Comparison of ENCODE assay signal across 8 cellular contexts in the genomic region with DNA sequence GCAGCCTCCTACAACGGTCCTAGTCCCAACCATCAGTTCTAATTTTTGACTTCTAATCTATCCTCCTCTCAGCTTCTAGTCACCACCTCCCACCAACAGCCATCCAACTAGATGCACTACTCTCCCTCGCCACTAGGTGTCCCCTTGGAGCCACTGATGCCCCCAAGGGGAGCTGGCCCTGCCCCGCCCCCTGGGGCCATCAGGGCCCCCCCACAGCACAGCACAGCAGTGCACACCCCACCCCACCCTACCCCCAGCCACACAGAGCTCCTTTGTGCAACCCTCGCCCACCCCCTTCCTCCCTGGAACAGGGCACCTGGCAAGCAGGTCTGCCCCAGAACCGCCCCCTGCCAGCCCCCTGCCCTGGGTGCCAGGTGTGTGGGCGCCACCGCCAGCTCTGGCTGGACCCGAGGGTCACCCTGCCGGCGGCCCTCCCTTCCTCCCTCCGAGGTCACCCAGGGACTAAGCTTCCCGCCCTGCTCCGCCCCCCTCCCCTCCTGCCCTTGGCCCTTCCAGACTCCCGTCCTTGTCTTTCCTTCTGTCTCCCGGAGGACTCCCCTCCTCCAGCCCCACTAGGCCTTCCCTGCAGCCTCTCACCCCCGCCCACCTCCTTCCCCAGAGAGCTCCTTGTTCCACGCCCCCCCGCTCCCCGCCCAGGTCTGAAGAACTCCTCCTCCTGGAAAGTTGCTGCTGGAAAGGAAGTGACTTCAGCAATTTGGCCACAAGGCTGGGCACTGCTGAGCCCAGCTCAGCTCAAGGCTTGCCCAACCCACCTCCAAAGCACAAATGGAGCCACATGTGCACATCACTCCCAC. TPM values are rescaled to one million over a fixed set of nuclear protein-coding genes. Genes with fewer than 3 reads are reported as not detected.
A peak's percentile ranks its signal among the peaks of the same experiment; 100 is the strongest.
DNase-seq lines count a peak whose midpoint lies in the region; ATAC-seq and TF ChIP-seq lines count a peak whose summit lies in the region.

No MANE protein-coding gene starts in this region.

- H3K4me1 ChIP-seq in foreskin keratinocyte (peaks cover 15% of the 10 kb centered on the region), neural progenitor cell (peaks cover 41% of the 10 kb centered on the region)

- peaks cover 40% of the 10 kb centered on the region for H3F3A ChIP-seq in neural progenitor cell (ENCODE audit: low read depth)

- H3K27me3 ChIP-seq in foreskin keratinocyte (no peaks in the 10 kb centered on the region), neural progenitor cell (no peaks in the 10 kb centered on the region)

- peaks cover 52% of the 10 kb centered on the region for H3K4me1 Mint-ChIP-seq in neural progenitor cell
- H3K4me1 Mint-ChIP-seq in stimulated activated naive CD8-positive, alpha-beta T cell treated with anti-CD3 and anti-CD28 coated beads, Interleukin-15, amount 100 ng/mL, for 72 hours, result peaks cover 45% of the 10 kb centered on the region

- H3K36me3 ChIP-seq in neural progenitor cell, result no peaks in the 10 kb centered on the region

- H3K79me2 ChIP-seq in neural progenitor cell (ENCODE audit: low read depth), result peaks cover 70% of the 10 kb centered on the region

- H3K27me3 Mint-ChIP-seq in neural progenitor cell (ENCODE audit: insufficient read depth, low read depth), result no peaks in the 10 kb centered on the region
- no peaks in the 10 kb centered on the region for H3K27me3 Mint-ChIP-seq in stimulated activated naive CD8-positive, alpha-beta T cell treated with anti-CD3 and anti-CD28 coated beads, Interleukin-15, amount 100 ng/mL, for 72 hours

- no peaks in the 10 kb centered on the region for H3K9me3 Mint-ChIP-seq in neural progenitor cell
- no peaks in the 10 kb centered on the region for H3K9me3 Mint-ChIP-seq in stimulated activated naive CD8-positive, alpha-beta T cell treated with anti-CD3 and anti-CD28 coated beads, Interleukin-15, amount 100 ng/mL, for 72 hours

- DNase-seq in COLO668 (lab: John Stamatoyannopoulos, UW; ENCODE audit: unreplicated experiment) (peak; percentile 80), HPDE6-E6E7 (ENCODE audit: extremely low spot score) (peak; percentile 88), RPMI8226 (peak; percentile 72), foreskin keratinocyte (peak; percentile 89 to 95), neural progenitor cell (ENCODE audit: low spot score) (peak; percentile 88)
- DNase-seq in activated effector memory CD4-positive, alpha-beta T cell treated with Interleukin-2 at 50 U/mL for 16 hours, result peak; percentile 53
- DNase-seq in stimulated activated naive CD8-positive, alpha-beta T cell treated with anti-CD3 and anti-CD28 coated beads, Interleukin-15, amount 100 ng/mL, for 72 hours, result peak; percentile 77 to 78

- H3K36me3 Mint-ChIP-seq in neural progenitor cell, result peaks cover 19% of the 10 kb centered on the region

- H4K20me1 ChIP-seq in neural progenitor cell (ENCODE audit: low read depth), result peaks cover 87% of the 10 kb centered on the region

- peak overlapping the region; percentile 28 for H3K4me3 Mint-ChIP-seq in neural progenitor cell
- H3K4me3 Mint-ChIP-seq in stimulated activated naive CD8-positive, alpha-beta T cell treated with anti-CD3 and anti-CD28 coated beads, Interleukin-15, amount 100 ng/mL, for 72 hours, result peak overlapping the region; percentile 33

- H3K27ac ChIP-seq in foreskin keratinocyte (peak overlapping the region; percentile 7), neural progenitor cell (peak overlapping the region; percentile 61)

- no peak overlapping the region for H3K9ac ChIP-seq in neural progenitor cell

- H3K4me3 ChIP-seq in neural progenitor cell, result no peak overlapping the region

- ATAC-seq in foreskin keratinocyte, result peak; percentile 67
- ATAC-seq in stimulated activated naive CD8-positive, alpha-beta T cell treated with anti-CD3 and anti-CD28 coated beads, Interleukin-15, amount 100 ng/mL, for 72 hours, result peak; percentile 79
- ATAC-seq in GM21619 (IDR thresholded peaks at IDR 0.05; ENCODE audit: unreplicated experiment), result no peak

- TF ChIP-seq CTCF in foreskin keratinocyte (conservative IDR thresholded peaks at IDR 0.05), result peak; percentile 88
- peak; percentile 90 for TF ChIP-seq CTCF in neural progenitor cell (IDR thresholded peaks at IDR 0.05)

- H3K4me2 ChIP-seq in neural progenitor cell, result peak overlapping the region; percentile 41

- H3K9me3 ChIP-seq in neural progenitor cell (ENCODE audit: low read depth), result no peaks in the 10 kb centered on the region

- H3K27ac Mint-ChIP-seq in neural progenitor cell, result peak overlapping the region; percentile 95
- H3K27ac Mint-ChIP-seq in stimulated activated naive CD8-positive, alpha-beta T cell treated with anti-CD3 and anti-CD28 coated beads, Interleukin-15, amount 100 ng/mL, for 72 hours, result peak overlapping the region; percentile 1 to 3

- no peak overlapping the region for H2AFZ ChIP-seq in neural progenitor cell (replicated peaks)

RNA-seq across cellular contexts. Expression of gene AHDC1, which starts 47.0 kb away (rescaled TPM):
- total RNA-seq in foreskin keratinocyte (12.1 and 14.8 TPM in 2 replicates), neural progenitor cell (ENCODE audit: low replicate concordance) (7.0 and 26.5 TPM in 2 replicates)
- polyA plus RNA-seq in foreskin keratinocyte, result 4.0 and 5.4 TPM in 2 replicates
